In the genomic region with DNA sequence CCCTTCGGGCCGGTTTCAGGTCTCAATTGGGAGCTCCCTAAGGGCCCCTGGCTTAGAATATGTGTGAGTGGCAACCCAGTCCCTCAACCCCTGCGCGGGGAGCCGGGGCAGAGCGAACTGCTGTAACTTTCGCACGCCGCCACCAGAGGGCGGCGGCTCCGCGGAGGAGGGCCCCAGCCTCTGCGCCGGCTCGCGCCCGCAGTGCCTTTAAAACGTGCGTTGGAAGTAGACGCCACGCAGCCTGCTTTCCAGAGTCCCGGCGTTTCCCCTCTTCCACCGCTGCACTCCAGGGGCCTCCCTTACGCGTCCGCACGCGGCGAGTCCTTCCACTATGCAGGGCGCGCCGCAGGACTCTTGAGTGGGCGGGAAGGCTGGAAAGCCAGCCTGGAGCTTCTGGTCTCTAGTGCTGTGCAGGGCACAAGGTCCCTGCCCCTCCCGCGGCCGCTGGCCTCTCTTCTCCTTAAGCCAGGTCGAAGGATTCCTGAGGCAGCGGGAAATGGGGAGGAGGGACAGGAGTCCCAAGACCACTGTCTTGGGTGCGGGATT, we compare ENCODE assay signal across 8 cellular contexts. TPM values are rescaled to one million over a fixed set of nuclear protein-coding genes. Genes with fewer than 3 reads are reported as not detected.
DNase-seq lines count a peak whose midpoint lies in the region; ATAC-seq, FAIRE-seq and TF ChIP-seq lines count a peak whose summit lies in the region.

No MANE protein-coding gene starts in this region.

- H3K4me1 ChIP-seq in small intestine (ENCODE audit: control insufficient read depth in 2 of 2, insufficient read depth in 1 of 2, low read depth in 1 of 2, low read length in 1 of 2) = no peaks in the 10 kb centered on the region

- DNase-seq in GM13976 (ENCODE audit: low spot score) = peak; percentile 88
- peak; percentile 21 for DNase-seq in NCI-H2081 treated with DMSO at 0.1 percent for 48 hours (lab: John Stamatoyannopoulos, UW)
- peak; percentile 80 for DNase-seq in UCSD-AML1 (lab: John Stamatoyannopoulos, UW; ENCODE audit: unreplicated experiment)
- peak; percentile 59 for DNase-seq in brain microvascular endothelial cell
- DNase-seq in iPS-NIHi11 (ENCODE audit: low spot score) = peak; percentile 92
- DNase-seq in small intestine = peak; percentile 80

- peak; percentile 80 for ATAC-seq in HG02970 (IDR thresholded peaks at IDR 0.05; ENCODE audit: low FRiP score, unreplicated experiment)
- ATAC-seq in GM18870 (IDR thresholded peaks at IDR 0.05; ENCODE audit: unreplicated experiment) = no peak

- in situ Hi-C loops in GM13976 (cut with MboI; ENCODE audit: low sequenced_read_pairs, unreplicated experiment) = loop anchor here (25.0 kb wide), 2 partner anchors 199 to 299 kb away; a partner anchor contains a TSS
- in situ Hi-C loops in brain microvascular endothelial cell (cut with HindIII; ENCODE audit: low pct_ligation_motif_present, low sequenced_read_pairs) = no loop called here

- 2 to 3% (median 3%) methylated on average over 35 to 41 of the region's 41 CpGs for WGBS in small intestine, 3 donors

- no peaks in the 10 kb centered on the region for H3K9me3 ChIP-seq in small intestine (ENCODE audit: control insufficient read depth, low read depth)

- H3K4me3 ChIP-seq in brain microvascular endothelial cell (ENCODE audit: low read depth, low read length) = peak overlapping the region; percentile 50
- H3K4me3 ChIP-seq in small intestine (ENCODE audit: low read depth in 1 of 2, low read length in 2 of 2) = peak overlapping the region in 1 of 2 donors; percentile 45

- H3K27me3 ChIP-seq in brain microvascular endothelial cell (replicated peaks) (no peaks in the 10 kb centered on the region), small intestine (ENCODE audit: control insufficient read depth in 2 of 2, insufficient read depth in 2 of 2, low read length in 2 of 2) (no peaks in the 10 kb centered on the region)

- TF ChIP-seq CTCF in GM13976 (IDR thresholded peaks at IDR 0.05; ENCODE audit: borderline replicate concordance, control extremely low read depth, extremely low read depth, insufficient read depth, missing control alignments) (peak; percentile 83), brain microvascular endothelial cell (IDR thresholded peaks at IDR 0.05; ENCODE audit: low read depth, low read length, missing control alignments) (peak; percentile 79)

- H3K27ac ChIP-seq in brain microvascular endothelial cell (no peak overlapping the region), small intestine (ENCODE audit: low read depth in 1 of 2, low read length in 1 of 2) (no peak overlapping the region)

- H3K36me3 ChIP-seq in brain microvascular endothelial cell (replicated peaks) (no peaks in the 10 kb centered on the region), small intestine (ENCODE audit: control insufficient read depth in 2 of 2, insufficient read depth in 2 of 2, low read length in 2 of 2) (no peaks in the 10 kb centered on the region)

- no peak for FAIRE-seq in small intestine (lab: Jason Lieb, UNC)

RNA-seq across cellular contexts. Expression of a gene that starts 23.7 kb away (rescaled TPM):
- not detected for polyA plus RNA-seq in small intestine

RNA-seq across cellular contexts. Expression of a gene that starts 38.2 kb away (rescaled TPM):
- polyA plus RNA-seq in small intestine = under 1 TPM; 0.31 to 0.81 (median 0.45) TPM

Comparison
In these comparisons a context has a peak if more than half of its experiments do, and no peak if none do; other contexts are left out.
1. DNase-seq: peak in every context shown above with its lines; median percentile 92 in iPS-NIHi11; 88 in GM13976; 80 in UCSD-AML1; 80 in small intestine; 59 in brain microvascular endothelial cell; 21 in NCI-H2081 treated with DMSO at 0.1 percent for 48 hours.